ENCODE assay signal across 12 cellular contexts in the genomic region with DNA sequence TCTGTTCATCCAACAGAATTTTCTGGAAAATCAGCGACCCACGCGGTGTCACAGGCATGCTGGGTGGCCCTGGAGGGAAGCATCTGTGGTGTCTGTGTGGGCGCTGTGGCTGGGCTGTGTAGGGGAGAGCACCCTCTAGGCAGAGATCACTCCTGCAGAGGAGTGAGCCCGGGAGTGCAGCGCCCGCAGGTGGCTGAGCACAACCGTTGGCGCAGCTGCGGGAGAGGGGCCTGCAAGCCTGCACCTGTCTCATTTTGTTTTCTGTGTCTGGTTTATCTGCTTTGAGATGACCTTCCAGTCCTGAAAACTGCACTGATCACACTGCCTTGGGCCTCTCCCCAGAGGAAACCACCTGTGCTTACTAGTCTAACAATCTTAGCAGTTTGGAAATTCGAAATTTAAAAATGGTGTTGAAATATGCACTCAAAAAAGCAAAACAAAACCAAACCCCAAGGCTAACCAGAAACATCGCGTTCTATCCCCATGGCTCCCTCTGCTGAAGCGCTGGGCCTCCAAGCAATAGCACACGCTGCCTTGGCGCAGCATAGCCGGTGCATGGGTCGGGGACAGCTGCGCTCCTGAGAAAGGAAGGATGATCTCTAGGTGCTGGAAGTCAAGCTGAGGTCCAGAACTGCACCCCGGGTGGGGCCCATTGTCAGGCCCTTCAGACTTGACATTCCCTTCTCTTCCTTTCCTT. TPM values are rescaled to one million over a fixed set of nuclear protein-coding genes. Genes with fewer than 3 reads are reported as not detected.
DNase-seq lines count a peak whose midpoint lies in the region; ATAC-seq, FAIRE-seq and TF ChIP-seq lines count a peak whose summit lies in the region.
"Had no signal": no experiment of that assay in that cellular context is flagged by ENCODE, and none has a peak within 500 bp of the region (broad histone marks: within the 10 kb centered on the region; RNA-seq: fewer than 3 reads in every experiment).

No MANE protein-coding gene starts in this region.

- no peak overlapping the region for H3K9ac ChIP-seq in GM12878 (ENCODE audit: control insufficient read depth, insufficient read depth, low read length)

- POLR2A ChIA-PET in CD8-positive, alpha-beta T cell (lab: Charles Lee): interaction anchor here (0.6 kb wide), 1 partner anchor 1802 kb away, joined by 3 read pairs; no protein-coding TSS in a partner anchor
- POLR2A ChIA-PET in GM12878 (lab: Charles Lee): no interaction called here

- TF ChIP-seq RAD21 in GM12878 (IDR thresholded peaks at IDR 0.05; ENCODE audit: insufficient read depth, low read depth, low read length): no peak

- CTCF ChIA-PET in CD8-positive, alpha-beta T cell (lab: Charles Lee): interaction anchor here (1.1 kb wide), 1 partner anchor 37 kb away, joined by 3 read pairs; no protein-coding TSS in a partner anchor
- CTCF ChIA-PET in GM12878 (lab: Yijun Ruan, JAX): no interaction called here

- RAD21 ChIA-PET in GM12878 (lab: Charles Lee; ENCODE audit: unreplicated experiment): no interaction called here

- FAIRE-seq in GM12891 (lab: Jason Lieb, UNC) (peak; percentile 23), GM12878 (lab: Jason Lieb, UNC) (no peak), urothelium cell line (lab: Jason Lieb, UNC) (no peak)

- no peaks in the 10 kb centered on the region; the same call in 1 of the 2 replicates for H4K20me1 ChIP-seq in GM12878 (ENCODE audit: control insufficient read depth, insufficient read depth)

- no peak for TF ChIP-seq POLR2A in GM12891 (IDR thresholded peaks at IDR 0.05; ENCODE audit: low read depth, low read length)
- TF ChIP-seq POLR2A in GM12878 (IDR thresholded peaks at IDR 0.05; ENCODE audit: low read depth, low read length): no peak
- TF ChIP-seq POLR2A in uterus (IDR thresholded peaks at IDR 0.05): no peak

- no peak overlapping the region for H3K4me2 ChIP-seq in GM12878 (ENCODE audit: control insufficient read depth, insufficient read depth)

- WGBS in GM12878 (ENCODE audit: insufficient coverage, insufficient replicate concordance, low lambda C conversion rate, missing lambda C conversion rate): 46% methylated on average over 20 of the region's 20 CpGs
- 93 to 94% methylated on average over 20 of the region's 20 CpGs for WGBS in aorta, 2 donors

- no peaks in the 10 kb centered on the region for H3K36me3 ChIP-seq in CD8-positive, alpha-beta T cell (ENCODE audit: insufficient read depth, low read length)
- H3K36me3 ChIP-seq in GM12878 (ENCODE audit: control insufficient read depth in 2 of 2, insufficient read depth in 2 of 2, low read length in 1 of 2) (no peaks in the 10 kb centered on the region), aorta (ENCODE audit: control insufficient read depth in 1 of 2, insufficient read depth in 2 of 2, low read length in 1 of 2) (no peaks in the 10 kb centered on the region), uterus (no peaks in the 10 kb centered on the region)

- in situ Hi-C loops in GM12878 (cut with MboI): no loop called here

- TF ChIP-seq CTCF in CD8-positive, alpha-beta T cell (IDR thresholded peaks at IDR 0.05): no peak
- TF ChIP-seq CTCF in GM12878 (IDR thresholded peaks at IDR 0.05 in 2 of 3, conservative IDR thresholded peaks at IDR 0.05 in 1 of 3; ENCODE audit: control insufficient read depth in 2 of 3, extremely low read depth in 1 of 3, insufficient read depth in 1 of 3, low read depth in 3 of 3, low read length in 3 of 3): no peak
- no peak for TF ChIP-seq CTCF in uterus (IDR thresholded peaks at IDR 0.05)

- H3K4me1 ChIP-seq in CD8-positive, alpha-beta T cell (ENCODE audit: insufficient read depth, low read length): peaks cover 9% of the 10 kb centered on the region
- H3K4me1 ChIP-seq in GM12878 (ENCODE audit: control insufficient read depth, insufficient read depth, low read length) (no peaks in the 10 kb centered on the region), aorta (ENCODE audit: control insufficient read depth in 1 of 2, insufficient read depth in 2 of 2, low read length in 2 of 2) (no peaks in the 10 kb centered on the region), uterus (peaks cover 0 to 6% of the 10 kb centered on the region in 2 donors)

- H3K9me3 Mint-ChIP-seq in CD8-positive, alpha-beta T cell: no peaks in the 10 kb centered on the region

- intact Hi-C loops in CD8-positive, alpha-beta T cell (cut with DNase I, micrococcal nuclease): no loop called here
- intact Hi-C loops in GM12878 (cut with micrococcal nuclease; ENCODE audit: unreplicated experiment): no loop called here
- intact Hi-C loops in aorta (cut with DNase I): no loop called here
- intact Hi-C loops in uterus (cut with DNase I; ENCODE audit: low total_unique reads): no loop called here

- H3K79me2 ChIP-seq in GM12878 (ENCODE audit: control insufficient read depth, insufficient read depth, low read length): no peaks in the 10 kb centered on the region

- TF ChIP-seq EP300 in GM12878 (IDR thresholded peaks at IDR 0.05; ENCODE audit: borderline replicate concordance in 1 of 2, control insufficient read depth in 1 of 2, low read depth in 2 of 2, low read length in 2 of 2): no peak

- no peak overlapping the region for H3K4me3 ChIP-seq in CD8-positive, alpha-beta T cell (ENCODE audit: low read depth, low read length)
- H3K4me3 ChIP-seq in GM12878 (no peak overlapping the region), aorta (ENCODE audit: low read length in 2 of 2) (no peak overlapping the region), uterus (no peak overlapping the region)
- H3K4me3 ChIP-seq: SK-N-MC had no signal

- peak; percentile 69 for ATAC-seq in CD8-positive, alpha-beta T cell
- ATAC-seq in GM12878 (0 out of 3 replicates have a peak, but pooled peaks have one; percentile 28), aorta (ENCODE audit: low FRiP score) (no peak)

- no peak overlapping the region for H3K27ac ChIP-seq in CD8-positive, alpha-beta T cell (ENCODE audit: low read depth, low read length)
- H3K27ac ChIP-seq in GM12878 (ENCODE audit: control insufficient read depth, insufficient read depth) (no peak overlapping the region), aorta (ENCODE audit: low read depth in 1 of 2, low read length in 2 of 2) (no peak overlapping the region), uterus (no peak overlapping the region)
- H3K27ac ChIP-seq: SK-N-MC had no signal

- no peak overlapping the region for H3K27ac Mint-ChIP-seq in CD8-positive, alpha-beta T cell
- H3K27ac Mint-ChIP-seq: immature natural killer cell had no signal

- DNase-seq in CD8-positive, alpha-beta T cell: peak in 3 of 7 experiments; percentile 16 to 44 (median 33)
- DNase-seq in GM12891 (ENCODE audit: insufficient read length, low spot score): peak; percentile 37
- peak; percentile 92 for DNase-seq in NCI-H345 treated with DMSO at 0.1 percent for 48 hours (lab: John Stamatoyannopoulos, UW; ENCODE audit: unreplicated experiment)
- no peak for DNase-seq in GM12878 (ENCODE audit: low read depth, low spot score)
- no peak for DNase-seq in aorta
- DNase-seq in uterus: no peak
- no peak for DNase-seq in mesenteric fat pad (ENCODE audit: low spot score)
- DNase-seq in urothelium cell line (ENCODE audit: low spot score): no peak
- DNase-seq: immature natural killer cell, NCI-H524 treated with DMSO at 0.1 percent for 48 hours had no signal

- H2AFZ ChIP-seq in GM12878 (ENCODE audit: control insufficient read depth, low read depth, low read length): no peak overlapping the region

- H3K36me3 Mint-ChIP-seq in CD8-positive, alpha-beta T cell: no peaks in the 10 kb centered on the region
- H3K36me3 Mint-ChIP-seq: immature natural killer cell had no signal

- no peaks in the 10 kb centered on the region for H3K27me3 ChIP-seq in CD8-positive, alpha-beta T cell (ENCODE audit: insufficient read depth, low read length)
- H3K27me3 ChIP-seq in GM12878 (replicated peaks in 1 of 2; ENCODE audit: control insufficient read depth in 2 of 2, insufficient read depth in 2 of 2, low read length in 1 of 2) (no peaks in the 10 kb centered on the region; a peak in 2 of 4 replicates), aorta (ENCODE audit: control insufficient read depth in 1 of 2, insufficient read depth in 2 of 2, low read length in 1 of 2) (no peaks in the 10 kb centered on the region), uterus (no peaks in the 10 kb centered on the region)

- no peak overlapping the region for H3K4me3 Mint-ChIP-seq in CD8-positive, alpha-beta T cell
- H3K4me3 Mint-ChIP-seq: immature natural killer cell had no signal

- peaks cover 15% of the 10 kb centered on the region for H3K4me1 Mint-ChIP-seq in CD8-positive, alpha-beta T cell (ENCODE audit: low read depth)
- H3K4me1 Mint-ChIP-seq: immature natural killer cell had no signal

- no TSS peak for BruUV-seq in GM12878 (replicated peaks; lab: Mats Ljungman, UMichigan)

- no peaks in the 10 kb centered on the region for H3K9me3 ChIP-seq in CD8-positive, alpha-beta T cell (ENCODE audit: low read length)
- no peaks in the 10 kb centered on the region for H3K9me3 ChIP-seq in GM12878 (replicated peaks; ENCODE audit: control insufficient read depth, insufficient read depth, low read length)
- H3K9me3 ChIP-seq in aorta (ENCODE audit: control insufficient read depth, low read length): no peaks in the 10 kb centered on the region
- H3K9me3 ChIP-seq in uterus: no peaks in the 10 kb centered on the region

- peaks cover 13% of the 10 kb centered on the region for H3K27me3 Mint-ChIP-seq in CD8-positive, alpha-beta T cell (ENCODE audit: low read depth)

- SMC1A ChIA-PET in GM12878 (lab: Charles Lee; ENCODE audit: uncharacterized antibody, unreplicated experiment): interaction anchor here (0.9 to 1.4 kb wide), 3 partner anchors 12 to 40 kb away, joined by 3 to 4 read pairs (median 4); no protein-coding TSS in a partner anchor

RNA-seq across cellular contexts. Expression of a gene that starts 4.8 kb away (rescaled TPM):
- not detected for total RNA-seq in CD8-positive, alpha-beta T cell
- not detected for polyA plus RNA-seq in GM12891 (2012; ENCODE audit: low read depth, missing spikeins)
- total RNA-seq in GM12878 (2013; cell fraction: nucleolus; rRNA removed): not detected in 2 replicates
- total RNA-seq in GM12878 (2014; rRNA removed): not detected in 2 replicates
- not detected in 2 replicates for total RNA-seq in GM12878 (2014; rRNA removed; fragmentation: Illumina TruSeq; extraction: Trizol)
- total RNA-seq in GM12878 (2021): not detected in 2 replicates
- not detected for polyA plus RNA-seq in GM12878 (2011; ENCODE audit: low read depth)
- polyA plus RNA-seq in GM12878 (2011; rRNA removed): 0.09 and 0.12 TPM in 2 replicates
- 0.06 TPM in 1 of 2 replicates, not detected in the other for polyA plus RNA-seq in GM12878 (2011; cell fraction: cytosol; rRNA removed)
- polyA plus RNA-seq in GM12878 (2011; cell fraction: nucleus; rRNA removed): 0.15 TPM in 1 of 2 replicates, not detected in the other
- polyA plus RNA-seq in GM12878 (2012): not detected in 2 replicates
- not detected in 2 replicates for polyA plus RNA-seq in GM12878 (2014; fragmentation: Illumina TruSeq; extraction: Trizol)
- not detected for polyA plus RNA-seq in GM12878 (2014; fragmentation: Nextera tagmentation; extraction: Ambion mirVana)
- polyA plus RNA-seq in GM12878 (2014; rRNA removed): not detected in 2 replicates
- polyA plus RNA-seq in GM12878 (2016; fragmentation: Nextera tagmentation; extraction: Ambion mirVana): not detected
- polyA minus RNA-seq in GM12878 (2011; rRNA and poly(A)+ RNA removed): not detected in 2 replicates
- not detected in 2 replicates for polyA minus RNA-seq in GM12878 (2011; cell fraction: cytosol; rRNA and poly(A)+ RNA removed)
- polyA minus RNA-seq in GM12878 (2011; cell fraction: nucleus; rRNA and poly(A)+ RNA removed): not detected in 2 replicates
- total RNA-seq in aorta: 1 to 10 TPM; 2.1 to 3.1 TPM
- polyA plus RNA-seq in aorta: 10 to 100 TPM in 1 of 2 donors, under 1 TPM in 1; 0.90 to 28.5 TPM
- total RNA-seq in uterus: 1 to 10 TPM in 1 of 4 donors, not detected in 3; 5.1 TPM
- 0.90 TPM for total RNA-seq in mesenteric fat pad
- total RNA-seq: renal cortical epithelial cell had no signal
- polyA plus RNA-seq: immature natural killer cell had no signal

RNA-seq across cellular contexts. Expression of a gene that starts 40.5 kb away (rescaled TPM):
- 10 to 100 TPM; 58.5 to 61.5 TPM for total RNA-seq in CD8-positive, alpha-beta T cell
- polyA plus RNA-seq in GM12891 (2012; ENCODE audit: low read depth, missing spikeins): 53.3 TPM
- total RNA-seq in GM12878 (2013; cell fraction: nucleolus; rRNA removed): 393 and 402 TPM in 2 replicates
- total RNA-seq in GM12878 (2014; rRNA removed) (43.3 and 51.0 TPM in 2 replicates), GM12878 (2014; rRNA removed; fragmentation: Illumina TruSeq; extraction: Trizol) (53.8 and 54.1 TPM in 2 replicates), GM12878 (2021) (49.0 and 52.2 TPM in 2 replicates), aorta (10 to 100 TPM; 21.5 to 21.8 TPM), uterus (10 to 100 TPM in 1 of 4 donors, 1 to 10 TPM in 2, under 1 TPM in 1; 0.29 to 19.0 (median 8.2) TPM), mesenteric fat pad (39.9 TPM)
- 32.5 TPM for polyA plus RNA-seq in GM12878 (2011; ENCODE audit: low read depth)
- polyA plus RNA-seq in GM12878 (2011; rRNA removed) (167 and 182 TPM in 2 replicates), GM12878 (2014; fragmentation: Illumina TruSeq; extraction: Trizol) (85.0 and 133 TPM in 2 replicates), GM12878 (2014; fragmentation: Nextera tagmentation; extraction: Ambion mirVana) (10 to 100 TPM; 10.5 to 13.9 TPM), GM12878 (2014; rRNA removed) (42.4 and 49.7 TPM in 2 replicates), GM12878 (2016; fragmentation: Nextera tagmentation; extraction: Ambion mirVana) (10 to 100 TPM; 25.3 to 26.7 TPM), aorta (1 to 10 TPM in 1 of 2 donors, under 1 TPM in 1; 0.69 to 3.5 TPM)
- polyA plus RNA-seq in GM12878 (2011; cell fraction: cytosol; rRNA removed): 135 and 137 TPM in 2 replicates
- polyA plus RNA-seq in GM12878 (2011; cell fraction: nucleus; rRNA removed): 152 and 184 TPM in 2 replicates
- 46.6 and 49.9 TPM in 2 replicates for polyA plus RNA-seq in GM12878 (2012)
- 143 and 159 TPM in 2 replicates for polyA minus RNA-seq in GM12878 (2011; rRNA and poly(A)+ RNA removed)
- polyA minus RNA-seq in GM12878 (2011; cell fraction: cytosol; rRNA and poly(A)+ RNA removed): 45.2 and 49.5 TPM in 2 replicates
- 100.0 and 124 TPM in 2 replicates for polyA minus RNA-seq in GM12878 (2011; cell fraction: nucleus; rRNA and poly(A)+ RNA removed)

Comparison
In these comparisons a context has a peak if more than half of its experiments do, and no peak if none do; other contexts are left out.
1. DNase-seq: peak in GM12891 (single experiment) and NCI-H345 treated with DMSO at 0.1 percent for 48 hours (single experiment); none in GM12878 (single experiment), aorta (0 of 2), uterus (0 of 2), mesenteric fat pad (single experiment) and urothelium cell line (single experiment).